1 cellular context compared by ENCODE assay signal in the genomic region with DNA sequence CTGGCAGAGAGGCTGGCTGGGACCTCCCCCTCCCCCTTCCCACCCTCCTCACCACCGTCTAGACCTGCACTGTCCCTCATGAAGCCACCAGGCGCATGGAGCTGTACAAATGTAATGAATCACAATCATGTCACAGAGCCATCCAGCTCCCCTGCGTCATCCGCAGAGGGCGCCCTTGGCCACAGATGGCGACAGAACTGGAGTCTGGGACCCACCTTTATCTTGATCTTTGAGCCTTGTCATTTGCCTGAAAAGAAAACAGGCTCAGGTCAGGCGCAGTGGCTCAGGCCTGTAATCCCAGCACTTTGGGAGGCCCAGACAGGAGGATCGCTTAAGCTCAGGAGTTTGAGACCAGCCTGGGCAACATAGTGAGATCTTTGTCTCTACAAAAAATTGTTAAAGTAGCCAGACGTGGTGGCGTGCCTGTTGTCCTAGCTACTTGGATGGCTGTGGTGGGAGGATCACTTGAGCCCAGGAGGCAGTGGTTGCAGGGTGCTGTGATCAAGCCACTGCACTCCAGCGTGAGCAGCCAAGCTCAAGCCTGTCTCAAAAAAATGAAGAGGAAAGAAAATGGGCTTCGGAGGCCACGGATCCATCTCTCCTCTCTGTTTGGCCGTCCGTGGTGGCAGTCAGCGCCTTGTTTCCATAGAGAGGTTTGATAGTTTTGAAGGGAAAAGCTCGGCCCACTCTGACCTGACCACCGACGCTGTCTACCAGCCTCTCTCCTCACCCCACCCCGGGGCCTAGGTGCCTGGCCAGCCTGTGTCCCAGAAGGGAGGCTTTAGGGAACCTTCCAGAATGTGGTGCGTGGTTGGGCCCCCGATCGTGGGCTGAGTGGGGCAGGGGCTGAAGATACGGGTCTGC.
TF ChIP-seq lines count a peak whose summit lies in the region.

No MANE protein-coding gene starts in this region.

TF ChIP-seq in HepG2, 621 proteins besides CTCF, POLR2A, EP300 and RAD21 (continued from another document and continues in another):
- TF ChIP-seq, protein P1, sequence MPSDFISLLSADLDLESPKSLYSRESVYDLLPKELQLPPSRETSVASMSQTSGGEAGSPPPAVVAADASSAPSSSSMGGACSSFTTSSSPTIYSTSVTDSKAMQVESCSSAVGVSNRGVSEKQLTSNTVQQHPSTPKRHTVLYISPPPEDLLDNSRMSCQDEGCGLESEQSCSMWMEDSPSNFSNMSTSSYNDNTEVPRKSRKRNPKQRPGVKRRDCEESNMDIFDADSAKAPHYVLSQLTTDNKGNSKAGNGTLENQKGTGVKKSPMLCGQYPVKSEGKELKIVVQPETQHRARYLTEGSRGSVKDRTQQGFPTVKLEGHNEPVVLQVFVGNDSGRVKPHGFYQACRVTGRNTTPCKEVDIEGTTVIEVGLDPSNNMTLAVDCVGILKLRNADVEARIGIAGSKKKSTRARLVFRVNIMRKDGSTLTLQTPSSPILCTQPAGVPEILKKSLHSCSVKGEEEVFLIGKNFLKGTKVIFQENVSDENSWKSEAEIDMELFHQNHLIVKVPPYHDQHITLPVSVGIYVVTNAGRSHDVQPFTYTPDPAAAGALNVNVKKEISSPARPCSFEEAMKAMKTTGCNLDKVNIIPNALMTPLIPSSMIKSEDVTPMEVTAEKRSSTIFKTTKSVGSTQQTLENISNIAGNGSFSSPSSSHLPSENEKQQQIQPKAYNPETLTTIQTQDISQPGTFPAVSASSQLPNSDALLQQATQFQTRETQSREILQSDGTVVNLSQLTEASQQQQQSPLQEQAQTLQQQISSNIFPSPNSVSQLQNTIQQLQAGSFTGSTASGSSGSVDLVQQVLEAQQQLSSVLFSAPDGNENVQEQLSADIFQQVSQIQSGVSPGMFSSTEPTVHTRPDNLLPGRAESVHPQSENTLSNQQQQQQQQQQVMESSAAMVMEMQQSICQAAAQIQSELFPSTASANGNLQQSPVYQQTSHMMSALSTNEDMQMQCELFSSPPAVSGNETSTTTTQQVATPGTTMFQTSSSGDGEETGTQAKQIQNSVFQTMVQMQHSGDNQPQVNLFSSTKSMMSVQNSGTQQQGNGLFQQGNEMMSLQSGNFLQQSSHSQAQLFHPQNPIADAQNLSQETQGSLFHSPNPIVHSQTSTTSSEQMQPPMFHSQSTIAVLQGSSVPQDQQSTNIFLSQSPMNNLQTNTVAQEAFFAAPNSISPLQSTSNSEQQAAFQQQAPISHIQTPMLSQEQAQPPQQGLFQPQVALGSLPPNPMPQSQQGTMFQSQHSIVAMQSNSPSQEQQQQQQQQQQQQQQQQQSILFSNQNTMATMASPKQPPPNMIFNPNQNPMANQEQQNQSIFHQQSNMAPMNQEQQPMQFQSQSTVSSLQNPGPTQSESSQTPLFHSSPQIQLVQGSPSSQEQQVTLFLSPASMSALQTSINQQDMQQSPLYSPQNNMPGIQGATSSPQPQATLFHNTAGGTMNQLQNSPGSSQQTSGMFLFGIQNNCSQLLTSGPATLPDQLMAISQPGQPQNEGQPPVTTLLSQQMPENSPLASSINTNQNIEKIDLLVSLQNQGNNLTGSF (CRISPR knock-in tag; IDR thresholded peaks at IDR 0.05), result peak; percentile 88; the same call in 1 of the 2 replicates
- peak; percentile 17 for TF ChIP-seq ZNF781 (CRISPR knock-in tag; IDR thresholded peaks at IDR 0.05; ENCODE audit: borderline replicate concordance, not compliant biosample characterization)
- TF ChIP-seq FOXO1 (CRISPR knock-in tag; IDR thresholded peaks at IDR 0.05), result peak; percentile 95
- TF ChIP-seq ATF6 (CRISPR knock-in tag; conservative IDR thresholded peaks at IDR 0.05), result 0 out of 2 replicates have a peak, but pooled peaks have one; percentile 78
- TF ChIP-seq SOX5 (CRISPR knock-in tag; IDR thresholded peaks at IDR 0.05; ENCODE audit: borderline replicate concordance), result peak; percentile 70; the same call in 1 of the 2 replicates
- TF ChIP-seq ZNF329 (CRISPR knock-in tag; IDR thresholded peaks at IDR 0.05; ENCODE audit: low read depth), result no peak
- TF ChIP-seq, protein P2, sequence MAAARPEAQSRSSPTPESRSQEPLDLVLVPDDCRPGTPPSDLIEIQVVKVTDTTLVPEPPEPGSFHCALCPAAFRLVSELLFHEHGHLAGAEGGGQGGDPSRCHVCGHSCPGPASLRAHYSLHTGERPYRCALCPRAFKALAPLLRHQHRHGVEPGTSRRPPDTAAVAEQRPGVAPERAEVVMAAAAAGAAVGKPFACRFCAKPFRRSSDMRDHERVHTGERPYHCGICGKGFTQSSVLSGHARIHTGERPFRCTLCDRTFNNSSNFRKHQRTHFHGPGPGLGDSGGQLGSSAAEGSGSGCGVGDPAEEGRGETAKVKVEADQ (CRISPR knock-in tag; IDR thresholded peaks at IDR 0.05; ENCODE audit: borderline replicate concordance), result no peak
- no peak; the same call in 1 of the 2 replicates for TF ChIP-seq EHMT2 (IDR thresholded peaks at IDR 0.05; ENCODE audit: borderline replicate concordance, low read depth, low read length)
- TF ChIP-seq E2F5 (CRISPR knock-in tag; conservative IDR thresholded peaks at IDR 0.05), result no peak
- 0 out of 2 replicates have a peak, but pooled peaks have one; percentile 69 for TF ChIP-seq AFF4 (CRISPR knock-in tag; IDR thresholded peaks at IDR 0.05)
- TF ChIP-seq DPF2 (CRISPR knock-in tag; IDR thresholded peaks at IDR 0.05; ENCODE audit: borderline replicate concordance, low read depth), result peak; percentile 25; the same call in 1 of the 2 replicates
- peak; percentile 74 for TF ChIP-seq DRAP1 (CRISPR knock-in tag; IDR thresholded peaks at IDR 0.05)
- TF ChIP-seq, protein P3, sequence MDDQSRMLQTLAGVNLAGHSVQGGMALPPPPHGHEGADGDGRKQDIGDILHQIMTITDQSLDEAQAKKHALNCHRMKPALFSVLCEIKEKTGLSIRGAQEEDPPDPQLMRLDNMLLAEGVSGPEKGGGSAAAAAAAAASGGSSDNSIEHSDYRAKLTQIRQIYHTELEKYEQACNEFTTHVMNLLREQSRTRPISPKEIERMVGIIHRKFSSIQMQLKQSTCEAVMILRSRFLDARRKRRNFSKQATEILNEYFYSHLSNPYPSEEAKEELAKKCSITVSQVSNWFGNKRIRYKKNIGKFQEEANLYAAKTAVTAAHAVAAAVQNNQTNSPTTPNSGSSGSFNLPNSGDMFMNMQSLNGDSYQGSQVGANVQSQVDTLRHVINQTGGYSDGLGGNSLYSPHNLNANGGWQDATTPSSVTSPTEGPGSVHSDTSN (CRISPR knock-in tag; IDR thresholded peaks at IDR 0.05; ENCODE audit: borderline replicate concordance), result no peak
- TF ChIP-seq PPARG (CRISPR knock-in tag; conservative IDR thresholded peaks at IDR 0.05), result peak; percentile 87
- 0 out of 2 replicates have a peak, but pooled peaks have one; percentile 35 for TF ChIP-seq ZNF326 (CRISPR knock-in tag; IDR thresholded peaks at IDR 0.05; ENCODE audit: borderline replicate concordance)
- TF ChIP-seq FLYWCH1 (CRISPR knock-in tag; IDR thresholded peaks at IDR 0.05), result no peak
- peak; percentile 96 for TF ChIP-seq TARDBP (CRISPR knock-in tag; IDR thresholded peaks at IDR 0.05)
- TF ChIP-seq, protein P4, sequence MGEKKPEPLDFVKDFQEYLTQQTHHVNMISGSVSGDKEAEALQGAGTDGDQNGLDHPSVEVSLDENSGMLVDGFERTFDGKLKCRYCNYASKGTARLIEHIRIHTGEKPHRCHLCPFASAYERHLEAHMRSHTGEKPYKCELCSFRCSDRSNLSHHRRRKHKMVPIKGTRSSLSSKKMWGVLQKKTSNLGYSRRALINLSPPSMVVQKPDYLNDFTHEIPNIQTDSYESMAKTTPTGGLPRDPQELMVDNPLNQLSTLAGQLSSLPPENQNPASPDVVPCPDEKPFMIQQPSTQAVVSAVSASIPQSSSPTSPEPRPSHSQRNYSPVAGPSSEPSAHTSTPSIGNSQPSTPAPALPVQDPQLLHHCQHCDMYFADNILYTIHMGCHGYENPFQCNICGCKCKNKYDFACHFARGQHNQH (CRISPR knock-in tag; IDR thresholded peaks at IDR 0.05), result peak; percentile 98
- peak; percentile 87; the same call in 1 of the 2 replicates for TF ChIP-seq KDM4B (CRISPR knock-in tag; IDR thresholded peaks at IDR 0.05)
- no peak for TF ChIP-seq SNAPC4 (CRISPR knock-in tag; IDR thresholded peaks at IDR 0.05)
- TF ChIP-seq, protein P5, sequence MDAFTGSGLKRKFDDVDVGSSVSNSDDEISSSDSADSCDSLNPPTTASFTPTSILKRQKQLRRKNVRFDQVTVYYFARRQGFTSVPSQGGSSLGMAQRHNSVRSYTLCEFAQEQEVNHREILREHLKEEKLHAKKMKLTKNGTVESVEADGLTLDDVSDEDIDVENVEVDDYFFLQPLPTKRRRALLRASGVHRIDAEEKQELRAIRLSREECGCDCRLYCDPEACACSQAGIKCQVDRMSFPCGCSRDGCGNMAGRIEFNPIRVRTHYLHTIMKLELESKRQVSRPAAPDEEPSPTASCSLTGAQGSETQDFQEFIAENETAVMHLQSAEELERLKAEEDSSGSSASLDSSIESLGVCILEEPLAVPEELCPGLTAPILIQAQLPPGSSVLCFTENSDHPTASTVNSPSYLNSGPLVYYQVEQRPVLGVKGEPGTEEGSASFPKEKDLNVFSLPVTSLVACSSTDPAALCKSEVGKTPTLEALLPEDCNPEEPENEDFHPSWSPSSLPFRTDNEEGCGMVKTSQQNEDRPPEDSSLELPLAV (CRISPR knock-in tag; conservative IDR thresholded peaks at IDR 0.05; ENCODE audit: low read depth), result no peak
- no peak for TF ChIP-seq ZNF720 (CRISPR knock-in tag; IDR thresholded peaks at IDR 0.05)
- peak; percentile 42; the same call in 1 of the 2 replicates for TF ChIP-seq ZBTB20 (CRISPR knock-in tag; IDR thresholded peaks at IDR 0.05; ENCODE audit: borderline replicate concordance, low read depth)
